ENCODE assay signal across 26 cellular contexts in the genomic region with DNA sequence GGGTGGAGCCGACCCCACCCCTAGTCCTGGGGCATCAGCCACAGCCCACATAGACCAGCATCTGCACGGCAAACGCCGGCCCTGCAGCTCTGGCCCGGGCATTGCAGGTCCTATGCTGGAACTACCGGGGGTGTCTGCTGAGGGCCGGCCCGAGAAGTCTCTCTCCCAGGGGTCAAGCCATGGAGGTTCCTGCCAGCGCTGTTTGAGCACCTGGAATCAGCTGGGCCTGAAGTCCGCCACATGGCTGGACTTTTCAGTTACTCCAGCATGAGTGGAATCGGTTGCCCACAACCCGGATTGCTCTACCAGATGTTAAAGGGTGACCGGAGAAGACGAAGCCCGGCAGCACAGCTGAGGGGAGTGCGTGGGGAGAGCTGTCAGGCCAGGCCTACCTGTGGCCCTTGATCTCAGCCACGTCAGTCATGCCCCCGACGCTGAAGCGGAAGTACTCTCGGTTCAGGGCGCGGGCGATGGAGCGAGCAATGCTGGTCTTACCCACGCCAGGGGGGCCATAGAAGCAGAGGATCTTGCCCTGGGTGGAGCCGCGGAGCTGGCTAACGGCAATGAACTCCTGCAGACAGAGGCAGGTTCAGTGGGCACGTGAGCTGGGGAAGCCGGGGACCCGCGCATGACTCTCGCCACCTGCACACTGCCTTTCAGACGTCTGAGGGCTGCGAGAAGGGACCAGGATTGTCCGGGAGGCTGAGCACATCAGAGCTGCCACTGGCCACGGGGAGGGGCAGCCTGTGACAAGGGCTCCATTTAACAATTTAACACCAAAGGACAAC. TPM values are rescaled to one million over a fixed set of nuclear protein-coding genes. Genes with fewer than 3 reads are reported as not detected.
A peak's percentile ranks its signal among the peaks of the same experiment; 100 is the strongest.
DNase-seq lines count a peak whose midpoint lies in the region; ATAC-seq and TF ChIP-seq lines count a peak whose summit lies in the region.
"Had no signal": no experiment of that assay in that cellular context is flagged by ENCODE, and none has a peak within 500 bp of the region (broad histone marks: within the 10 kb centered on the region; RNA-seq: fewer than 3 reads in every experiment).

No MANE protein-coding gene starts in this region.

- H3K27ac Mint-ChIP-seq in GM23338 (no peak overlapping the region), progenitor cell of endocrine pancreas (peak overlapping the region; percentile 33)
- H3K27ac Mint-ChIP-seq: activated CD4-positive, alpha-beta T cell treated with anti-CD3 and anti-CD28 coated beads, Interleukin-2, amount 10 ng/mL, durations not matched to agents 7 days and 5 days; activated naive CD8-positive, alpha-beta T cell treated with anti-CD3 and anti-CD28 coated beads, Interleukin-2, amount 10 ng/mL, durations not matched to agents 7 days and 5 days; activated T-helper 2 cell treated with anti-CD3 and anti-CD28 coated beads, Interferon-gamma antibody, Interleukin-2, Interleukin-4, amounts not matched to agents 10 μg/mL and 5 μg/mL and 100 μg/mL, durations not matched to agents 14 hours and 24 hours and 36 hours; CD8-positive, alpha-beta T cell; mesothelial cell of epicardium had no signal

- no peaks in the 10 kb centered on the region for H3K36me3 ChIP-seq in GM23338 (ENCODE audit: insufficient read depth)
- H3K36me3 ChIP-seq in gastroesophageal sphincter = peaks cover 0 to 95% of the 10 kb centered on the region in 2 donors
- H3K36me3 ChIP-seq in lower lobe of right lung = peaks cover 78% of the 10 kb centered on the region
- H3K36me3 ChIP-seq: ovary had no signal

- H3K9me3 ChIP-seq in gastroesophageal sphincter (no peaks in the 10 kb centered on the region), lower lobe of right lung (no peaks in the 10 kb centered on the region)
- H3K9me3 ChIP-seq: body of pancreas, esophagus muscularis mucosa, left ventricle myocardium inferior, ovary, right atrium auricular region, stomach, tibial nerve had no signal

- H3K27me3 ChIP-seq in GM23338 (ENCODE audit: insufficient read depth) = no peaks in the 10 kb centered on the region
- no peaks in the 10 kb centered on the region for H3K27me3 ChIP-seq in gastroesophageal sphincter
- no peaks in the 10 kb centered on the region for H3K27me3 ChIP-seq in lower lobe of right lung (ENCODE audit: low read depth)
- H3K27me3 ChIP-seq: body of pancreas, esophagus muscularis mucosa, ovary, right atrium auricular region, stomach, tibial nerve had no signal

- H3K9me3 Mint-ChIP-seq in GM23338 (peaks cover 9% of the 10 kb centered on the region), progenitor cell of endocrine pancreas (ENCODE audit: low read depth) (no peaks in the 10 kb centered on the region)
- H3K9me3 Mint-ChIP-seq: activated CD4-positive, alpha-beta T cell treated with anti-CD3 and anti-CD28 coated beads, Interleukin-2, amount 10 ng/mL, durations not matched to agents 7 days and 5 days; activated naive CD8-positive, alpha-beta T cell treated with anti-CD3 and anti-CD28 coated beads, Interleukin-2, amount 10 ng/mL, durations not matched to agents 7 days and 5 days; activated T-helper 2 cell treated with anti-CD3 and anti-CD28 coated beads, Interferon-gamma antibody, Interleukin-2, Interleukin-4, amounts not matched to agents 10 μg/mL and 5 μg/mL and 100 μg/mL, durations not matched to agents 14 hours and 24 hours and 36 hours; CD8-positive, alpha-beta T cell; mesothelial cell of epicardium; naive thymus-derived CD8-positive, alpha-beta T cell had no signal

- H3K4me1 Mint-ChIP-seq in GM23338 (no peaks in the 10 kb centered on the region), progenitor cell of endocrine pancreas (ENCODE audit: low read depth) (no peaks in the 10 kb centered on the region)
- H3K4me1 Mint-ChIP-seq: activated CD4-positive, alpha-beta T cell treated with anti-CD3 and anti-CD28 coated beads, Interleukin-2, amount 10 ng/mL, durations not matched to agents 7 days and 5 days; activated naive CD8-positive, alpha-beta T cell treated with anti-CD3 and anti-CD28 coated beads, Interleukin-2, amount 10 ng/mL, durations not matched to agents 7 days and 5 days; mesothelial cell of epicardium had no signal

- ATAC-seq in GM23338 (no peak), gastroesophageal sphincter (peak; percentile 27), lower lobe of right lung (no peak), GM21786 (IDR thresholded peaks at IDR 0.05; ENCODE audit: unreplicated experiment) (no peak)
- ATAC-seq: body of pancreas; CD8-positive, alpha-beta T cell; naive thymus-derived CD8-positive, alpha-beta T cell had no signal

- H3K4me2 ChIP-seq in GM23338 = no peak overlapping the region

- no peaks in the 10 kb centered on the region for H3K9me2 ChIP-seq in GM23338 (ENCODE audit: insufficient read depth)

- DNase-seq in GM23338 (ENCODE audit: low spot score) (peak; percentile 0), progenitor cell of endocrine pancreas (ENCODE audit: low spot score, unreplicated experiment) (no peak), lower lobe of right lung (no peak)
- no peak for DNase-seq in effector CD4-positive, alpha-beta T cell
- DNase-seq: activated CD4-positive, alpha-beta T cell treated with anti-CD3 and anti-CD28 coated beads, Interleukin-2, amount 10 ng/mL, durations not matched to agents 7 days and 5 days; activated naive CD8-positive, alpha-beta T cell treated with anti-CD3 and anti-CD28 coated beads, Interleukin-2, amount 10 ng/mL, durations not matched to agents 7 days and 5 days; CD8-positive, alpha-beta T cell; foreskin melanocyte; hypothalamus; left ventricle myocardium inferior; naive thymus-derived CD8-positive, alpha-beta T cell; NCI-H1092 treated with DMSO at 0.1 percent for 48 hours; NCI-H1930; NCI-H526; stomach; WERI-Rb-1 had no signal

- no peaks in the 10 kb centered on the region; the same call in 1 of the 2 replicates for H3F3A ChIP-seq in GM23338 (replicated peaks; ENCODE audit: low read depth)

- peaks cover 7% of the 10 kb centered on the region; the same call in 1 of the 2 replicates for H4K20me1 ChIP-seq in GM23338 (replicated peaks; ENCODE audit: insufficient read depth)

- intact Hi-C loops in lower lobe of right lung (cut with DNase I) = no loop called here

- no peak for TF ChIP-seq EP300 in gastroesophageal sphincter (IDR thresholded peaks at IDR 0.05)

- H3K4me3 Mint-ChIP-seq in GM23338 (no peak overlapping the region), progenitor cell of endocrine pancreas (ENCODE audit: low read depth) (no peak overlapping the region)
- H3K4me3 Mint-ChIP-seq: activated CD4-positive, alpha-beta T cell treated with anti-CD3 and anti-CD28 coated beads, Interleukin-2, amount 10 ng/mL, durations not matched to agents 7 days and 5 days; activated naive CD8-positive, alpha-beta T cell treated with anti-CD3 and anti-CD28 coated beads, Interleukin-2, amount 10 ng/mL, durations not matched to agents 7 days and 5 days; CD8-positive, alpha-beta T cell; mesothelial cell of epicardium; naive thymus-derived CD8-positive, alpha-beta T cell had no signal

- H2AFZ ChIP-seq in GM23338 = no peak overlapping the region

- H3K4me1 ChIP-seq in GM23338 (ENCODE audit: insufficient read depth) (no peaks in the 10 kb centered on the region), gastroesophageal sphincter (peaks cover 0 to 5% (median 0%) of the 10 kb centered on the region in 3 donors), lower lobe of right lung (no peaks in the 10 kb centered on the region)
- H3K4me1 ChIP-seq: body of pancreas, left ventricle myocardium inferior, right atrium auricular region, tibial nerve had no signal

- TF ChIP-seq CTCF in GM23338 (conservative IDR thresholded peaks at IDR 0.05; ENCODE audit: low read depth in 2 of 2) (no peak), gastroesophageal sphincter (IDR thresholded peaks at IDR 0.05) (no peak), progenitor cell of endocrine pancreas (IDR thresholded peaks at IDR 0.05; ENCODE audit: unreplicated experiment) (no peak), lower lobe of right lung (IDR thresholded peaks at IDR 0.05) (no peak)

- peaks cover 80% of the 10 kb centered on the region for H3K36me3 Mint-ChIP-seq in GM23338 (ENCODE audit: low read depth)
- H3K36me3 Mint-ChIP-seq in progenitor cell of endocrine pancreas (ENCODE audit: insufficient read depth) = peaks cover 24% of the 10 kb centered on the region

- no peak overlapping the region for H3K27ac ChIP-seq in GM23338 (ENCODE audit: low read depth)
- H3K27ac ChIP-seq in gastroesophageal sphincter = no peak overlapping the region
- no peak overlapping the region for H3K27ac ChIP-seq in lower lobe of right lung
- H3K27ac ChIP-seq: body of pancreas, left ventricle myocardium inferior, ovary, right atrium auricular region, stomach, tibial nerve, WERI-Rb-1 had no signal

- TF ChIP-seq POLR2A in gastroesophageal sphincter (IDR thresholded peaks at IDR 0.05) = no peak

- peaks cover 35% of the 10 kb centered on the region for H3K27me3 Mint-ChIP-seq in GM23338 (ENCODE audit: insufficient read depth, low read depth, poor library complexity)
- H3K27me3 Mint-ChIP-seq in progenitor cell of endocrine pancreas = no peaks in the 10 kb centered on the region
- H3K27me3 Mint-ChIP-seq: activated CD4-positive, alpha-beta T cell treated with anti-CD3 and anti-CD28 coated beads, Interleukin-2, amount 10 ng/mL, durations not matched to agents 7 days and 5 days; activated naive CD8-positive, alpha-beta T cell treated with anti-CD3 and anti-CD28 coated beads, Interleukin-2, amount 10 ng/mL, durations not matched to agents 7 days and 5 days; naive thymus-derived CD8-positive, alpha-beta T cell had no signal

- 87 to 89% methylated on average over 3 to 9 of the region's 38 CpGs for WGBS in gastroesophageal sphincter (ENCODE audit: low coverage in 1 of 2), 2 donors

- no peak overlapping the region for H3K4me3 ChIP-seq in GM23338
- H3K4me3 ChIP-seq in gastroesophageal sphincter = no peak overlapping the region
- H3K4me3 ChIP-seq in lower lobe of right lung = no peak overlapping the region
- H3K4me3 ChIP-seq: body of pancreas, esophagus muscularis mucosa, left ventricle myocardium inferior, ovary, right atrium auricular region, stomach, tibial nerve had no signal

- no peaks in the 10 kb centered on the region for H3K79me2 ChIP-seq in GM23338 (replicated peaks; ENCODE audit: insufficient read depth)

RNA-seq across cellular contexts. Expression of a gene that starts 8.7 kb away (rescaled TPM):
- 575 and 895 TPM in 2 replicates for total RNA-seq in GM23338 (2014; rRNA removed; shearing (Covaris generic))
- polyA plus RNA-seq in GM23338 (2016; fragmentation: Nextera tagmentation; extraction: Ambion mirVana) = 3,204 and 3,480 TPM in 2 replicates
- polyA plus RNA-seq in PFSK-1 (2012; ENCODE audit: insufficient read length, low read depth) = 4,214 TPM
- total RNA-seq in gastroesophageal sphincter (1,000 to 10,000 TPM in 1 of 4 donors, 100 to 1,000 TPM in 3; 393 to 1,204 (median 723) TPM), progenitor cell of endocrine pancreas (720 and 727 TPM in 2 replicates), lower lobe of right lung (566 TPM)

RNA-seq across cellular contexts. Expression of a gene that starts 18.0 kb away (rescaled TPM):
- 12.9 and 14.6 TPM in 2 replicates for total RNA-seq in GM23338 (2014; rRNA removed; shearing (Covaris generic))
- polyA plus RNA-seq in GM23338 (2016; fragmentation: Nextera tagmentation; extraction: Ambion mirVana) = 17.8 and 18.4 TPM in 2 replicates
- 15.5 TPM for polyA plus RNA-seq in PFSK-1 (2012; ENCODE audit: insufficient read length, low read depth)
- 10 to 100 TPM; 11.2 to 22.9 (median 18.9) TPM for total RNA-seq in gastroesophageal sphincter
- total RNA-seq in progenitor cell of endocrine pancreas = 20.1 and 21.1 TPM in 2 replicates
- 8.6 TPM for total RNA-seq in lower lobe of right lung

RNA-seq across cellular contexts. Expression of a gene that starts 18.5 kb away (rescaled TPM):
- 9.1 and 15.5 TPM in 2 replicates for total RNA-seq in GM23338 (2014; rRNA removed; shearing (Covaris generic))
- polyA plus RNA-seq in GM23338 (2016; fragmentation: Nextera tagmentation; extraction: Ambion mirVana) = 54.6 and 63.8 TPM in 2 replicates
- polyA plus RNA-seq in PFSK-1 (2012; ENCODE audit: insufficient read length, low read depth) = 118 TPM
- total RNA-seq in gastroesophageal sphincter (10 to 100 TPM; 29.7 to 60.6 (median 50.7) TPM), progenitor cell of endocrine pancreas (28.1 and 29.7 TPM in 2 replicates), lower lobe of right lung (42.7 TPM)

RNA-seq across cellular contexts. Expression of a gene that starts 21.1 kb away (rescaled TPM):
- total RNA-seq in GM23338 (2014; rRNA removed; shearing (Covaris generic)) = 123 and 137 TPM in 2 replicates
- 64.5 and 68.6 TPM in 2 replicates for polyA plus RNA-seq in GM23338 (2016; fragmentation: Nextera tagmentation; extraction: Ambion mirVana)
- 957 TPM for polyA plus RNA-seq in PFSK-1 (2012; ENCODE audit: insufficient read length, low read depth)
- total RNA-seq in gastroesophageal sphincter = 10 to 100 TPM; 44.5 to 73.2 (median 64.1) TPM
- total RNA-seq in progenitor cell of endocrine pancreas = 56.1 and 61.7 TPM in 2 replicates
- total RNA-seq in lower lobe of right lung = 65.3 TPM

RNA-seq across cellular contexts. Expression of a gene that starts 21.6 kb away (rescaled TPM):
- 0.17 TPM in 1 of 2 replicates, not detected in the other for total RNA-seq in GM23338 (2014; rRNA removed; shearing (Covaris generic))
- 0.56 TPM in 1 of 2 replicates, not detected in the other for polyA plus RNA-seq in GM23338 (2016; fragmentation: Nextera tagmentation; extraction: Ambion mirVana)
- 0.18 TPM for polyA plus RNA-seq in PFSK-1 (2012; ENCODE audit: insufficient read length, low read depth)
- total RNA-seq in gastroesophageal sphincter (under 1 TPM in 2 of 4 donors, not detected in 2; 0.27 to 0.47 TPM), progenitor cell of endocrine pancreas (not detected in 2 replicates), lower lobe of right lung (6.4 TPM)
- total RNA-seq: activated CD4-positive, alpha-beta T cell treated with anti-CD3 and anti-CD28 coated beads, Interleukin-2, amount 10 ng/mL, durations not matched to agents 7 days and 5 days; activated naive CD8-positive, alpha-beta T cell treated with anti-CD3 and anti-CD28 coated beads, Interleukin-2, amount 10 ng/mL, durations not matched to agents 7 days and 5 days; activated T-helper 2 cell treated with anti-CD3 and anti-CD28 coated beads, Interferon-gamma antibody, Interleukin-2, Interleukin-4, amounts not matched to agents 10 μg/mL and 5 μg/mL and 100 μg/mL, durations not matched to agents 14 hours and 24 hours and 36 hours; body of pancreas; CD8-positive, alpha-beta T cell; left ventricle myocardium inferior; mesothelial cell of epicardium; naive thymus-derived CD8-positive, alpha-beta T cell; right atrium auricular region; stomach; tibial nerve had no signal
- polyA plus RNA-seq: naive thymus-derived CD8-positive, alpha-beta T cell; ovary; stomach had no signal
